ENCODE assay signal across 15 cellular contexts in the genomic region with DNA sequence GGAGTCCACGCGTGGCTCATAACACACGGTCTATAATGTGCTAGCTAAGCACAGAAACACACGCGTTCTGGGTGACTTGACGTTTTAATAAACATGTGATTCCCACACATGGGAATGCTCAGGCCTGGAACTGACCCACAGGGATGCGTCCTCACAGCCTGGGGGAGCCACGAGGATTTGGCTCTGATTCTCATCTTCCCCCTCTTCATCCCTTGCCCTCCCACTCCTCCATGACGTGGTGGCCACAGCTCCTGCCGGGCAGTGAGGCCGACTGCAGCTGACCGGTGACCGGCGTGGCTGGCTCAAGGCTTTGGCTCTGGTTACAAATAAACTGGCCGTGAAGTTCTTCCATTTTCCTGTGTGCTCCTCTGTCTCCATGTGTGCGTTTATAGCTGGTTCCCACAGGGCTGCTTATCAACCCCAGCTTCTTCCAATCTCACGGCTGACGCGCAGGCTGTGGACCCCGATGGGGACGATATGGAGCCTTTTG. TPM values are rescaled to one million over a fixed set of nuclear protein-coding genes. Genes with fewer than 3 reads are reported as not detected.
DNase-seq lines count a peak whose midpoint lies in the region; ATAC-seq and TF ChIP-seq lines count a peak whose summit lies in the region.
"Had no signal": no experiment of that assay in that cellular context is flagged by ENCODE, and none has a peak within 500 bp of the region (broad histone marks: within the 10 kb centered on the region; RNA-seq: fewer than 3 reads in every experiment).

No MANE protein-coding gene starts in this region.

- no peak for ATAC-seq in GM21528 (IDR thresholded peaks at IDR 0.05; ENCODE audit: low FRiP score, unreplicated experiment)
- ATAC-seq: esophagus mucosa, left lobe of liver had no signal

- H3K27me3 Mint-ChIP-seq in osteocyte (ENCODE audit: unreplicated experiment): no peaks in the 10 kb centered on the region
- H3K27me3 Mint-ChIP-seq: CD4-positive, alpha-beta memory T cell had no signal

- H3K9me3 ChIP-seq in OCI-LY7 (ENCODE audit: low read length): no peaks in the 10 kb centered on the region
- H3K9me3 ChIP-seq: MG63, upper lobe of right lung had no signal

- POLR2A ChIA-PET in RWPE1 (lab: Yijun Ruan, JAX; ENCODE audit: low non-redundant PET) (no interaction called here), OCI-LY7 (lab: Charles Lee) (interaction anchor here (0.7 kb wide), 1 partner anchor 22 kb away, joined by 4 read pairs; no protein-coding TSS in a partner anchor)

- H3K79me2 ChIP-seq in OCI-LY7 (ENCODE audit: insufficient read depth, low read depth, low read length): no peaks in the 10 kb centered on the region

- DNase-seq in EH (ENCODE audit: low read depth) (peak; percentile 85), RWPE1 (ENCODE audit: low spot score) (no peak), glomerular visceral epithelial cell (ENCODE audit: extremely low spot score) (peak; percentile 78), osteocyte (ENCODE audit: extremely low spot score, unreplicated experiment) (no peak), NCI-H2081 (lab: John Stamatoyannopoulos, UW) (no peak), NCI-H146 (lab: John Stamatoyannopoulos, UW) (no peak), OCI-LY7 (ENCODE audit: low spot score) (no peak)
- DNase-seq: activated CD4-positive, CD25-positive, alpha-beta regulatory T cell; CD4-positive, alpha-beta memory T cell; NCI-H510A; upper lobe of right lung had no signal

- H3K9me3 Mint-ChIP-seq in osteocyte (ENCODE audit: unreplicated experiment): no peaks in the 10 kb centered on the region
- H3K9me3 Mint-ChIP-seq: CD4-positive, alpha-beta memory T cell had no signal

- intact Hi-C loops in OCI-LY7 (cut with micrococcal nuclease; ENCODE audit: unreplicated experiment): no loop called here

- CTCF ChIA-PET in RWPE1 (lab: Yijun Ruan, JAX): no interaction called here
- CTCF ChIA-PET in OCI-LY7 (lab: Charles Lee; ENCODE audit: unreplicated experiment): no interaction called here

- peak overlapping the region; percentile 93 for H3K27ac ChIP-seq in RWPE1
- H3K27ac ChIP-seq in OCI-LY7 (ENCODE audit: low read depth, low read length, poor library complexity, severe bottlenecking): no peak overlapping the region
- H3K27ac ChIP-seq: upper lobe of right lung had no signal

- peaks cover 56% of the 10 kb centered on the region for H3K4me1 Mint-ChIP-seq in osteocyte (ENCODE audit: unreplicated experiment)

- no peak overlapping the region for H3K4me3 ChIP-seq in OCI-LY7 (ENCODE audit: low read depth, low read length, poor library complexity, severe bottlenecking)
- H3K4me3 ChIP-seq: MG63, upper lobe of right lung had no signal

- no peaks in the 10 kb centered on the region for H3K9me2 ChIP-seq in OCI-LY7 (ENCODE audit: insufficient read depth, low read length)

- H4K20me1 ChIP-seq in OCI-LY7 (ENCODE audit: insufficient read depth, low read length): no peaks in the 10 kb centered on the region

- H2AFZ ChIP-seq in OCI-LY7 (ENCODE audit: low read length): no peak overlapping the region

- H3K27ac Mint-ChIP-seq in osteocyte (ENCODE audit: unreplicated experiment): peak overlapping the region; percentile 89

- H3K4me3 Mint-ChIP-seq in osteocyte (ENCODE audit: unreplicated experiment): no peak overlapping the region

- H3K4me2 ChIP-seq in OCI-LY7 (ENCODE audit: low read length): no peak overlapping the region

- peaks cover 11% of the 10 kb centered on the region for H3K4me1 ChIP-seq in OCI-LY7 (ENCODE audit: insufficient read depth, low read length, poor library complexity, severe bottlenecking)

- no peaks in the 10 kb centered on the region for H3K36me3 ChIP-seq in OCI-LY7 (ENCODE audit: insufficient read depth, low read length)
- H3K36me3 ChIP-seq: MG63, upper lobe of right lung had no signal

- no peaks in the 10 kb centered on the region for H3K36me3 Mint-ChIP-seq in osteocyte (ENCODE audit: unreplicated experiment)
- H3K36me3 Mint-ChIP-seq: CD4-positive, alpha-beta memory T cell had no signal

- TF ChIP-seq CTCF in RWPE1 (conservative IDR thresholded peaks at IDR 0.05; ENCODE audit: low read depth) (no peak), osteocyte (IDR thresholded peaks at IDR 0.05) (no peak), OCI-LY7 (conservative IDR thresholded peaks at IDR 0.05; ENCODE audit: low read length) (no peak)

- BruUV-seq in OCI-LY7 (replicated peaks; lab: Mats Ljungman, UMichigan): no TSS peak

RNA-seq across cellular contexts. Expression of gene KLF6, which starts 40.9 kb away (rescaled TPM):
- total RNA-seq in osteocyte (263 and 341 TPM in 2 replicates), OCI-LY7 (2022) (43.0 and 54.0 TPM in 2 replicates)
- total RNA-seq in OCI-LY7 (2014; rRNA removed; shearing (Covaris generic)): 19.2 and 24.0 TPM in 2 replicates

Comparison
In these comparisons a context has a peak if more than half of its experiments do, and no peak if none do; other contexts are left out.
1. DNase-seq: peak in EH (single experiment) and glomerular visceral epithelial cell (single experiment); none in RWPE1 (single experiment), osteocyte (single experiment), NCI-H2081 (0 of 2), NCI-H146 (single experiment) and OCI-LY7 (single experiment).